ENCODE assay signal across 31 cellular contexts in the genomic region with DNA sequence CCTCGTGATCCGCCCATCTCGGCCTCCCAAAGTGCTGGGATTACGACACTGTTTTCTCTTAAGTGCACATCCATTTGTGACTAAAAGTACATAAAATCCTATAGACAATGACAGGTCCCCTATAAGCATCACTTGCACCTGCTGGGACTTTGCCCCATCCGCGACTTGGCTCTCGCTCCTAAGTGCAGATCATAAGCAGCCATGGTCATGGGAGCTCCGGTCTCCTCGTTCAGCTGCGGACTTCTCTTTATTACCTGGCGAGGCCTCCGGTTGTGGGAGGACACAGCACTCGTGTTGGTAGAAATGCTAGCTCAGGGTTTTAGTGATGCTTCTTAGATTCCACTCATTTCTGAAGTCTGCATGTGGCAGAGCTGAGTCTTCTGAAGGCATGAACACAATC.
"Had no signal": no experiment of that assay in that cellular context is flagged by ENCODE, and none has a peak within 500 bp of the region (broad histone marks: within the 10 kb centered on the region; RNA-seq: fewer than 3 reads in every experiment).

No MANE protein-coding gene starts in this region.

- H3K4me1 Mint-ChIP-seq: activated CD4-positive, alpha-beta T cell treated with anti-CD3 and anti-CD28 coated beads for 36 hours; activated CD4-positive, alpha-beta T cell treated with anti-CD3 and anti-CD28 coated beads, Interleukin-2, amount 10 ng/mL, durations not matched to agents 24 days and 14 days; activated CD8-positive, alpha-beta memory T cell treated with anti-CD3 and anti-CD28 coated beads, Interleukin-2, amount 10 ng/mL, durations not matched to agents 7 days and 5 days; activated naive CD4-positive, alpha-beta T cell treated with anti-CD3 and anti-CD28 coated beads, Interleukin-2, amount 50 U/mL, for 24 hours; activated naive CD8-positive, alpha-beta T cell treated with anti-CD3 and anti-CD28 coated beads for 36 hours; activated naive CD8-positive, alpha-beta T cell treated with anti-CD3 and anti-CD28 coated beads, Interleukin-2, amount 50 U/mL, for 24 hours had no signal

- H3K27ac Mint-ChIP-seq: activated CD4-positive, alpha-beta memory T cell treated with anti-CD3 and anti-CD28 coated beads for 36 hours; activated CD4-positive, alpha-beta T cell treated with anti-CD3 and anti-CD28 coated beads for 36 hours; activated CD4-positive, alpha-beta T cell treated with anti-CD3 and anti-CD28 coated beads, Interleukin-2, amount 10 ng/mL, durations not matched to agents 24 days and 14 days; activated CD8-positive, alpha-beta memory T cell treated with anti-CD3 and anti-CD28 coated beads, Interleukin-2, amount 10 ng/mL, durations not matched to agents 7 days and 5 days; activated CD8-positive, alpha-beta T cell treated with anti-CD3 and anti-CD28 coated beads, Interleukin-2, amount 10 ng/mL, durations not matched to agents 7 days and 5 days; activated naive CD4-positive, alpha-beta T cell treated with anti-CD3 and anti-CD28 coated beads for 36 hours; activated naive CD4-positive, alpha-beta T cell treated with anti-CD3 and anti-CD28 coated beads, Interleukin-2, amount 50 U/mL, for 24 hours; activated naive CD8-positive, alpha-beta T cell treated with anti-CD3 and anti-CD28 coated beads for 36 hours; activated naive CD8-positive, alpha-beta T cell treated with anti-CD3 and anti-CD28 coated beads, Interleukin-2, amount 50 U/mL, for 24 hours; activated T-helper 1 cell treated with anti-CD3 and anti-CD28 coated beads, Interleukin-12 subunit alpha, Interleukin-12 subunit beta, Interleukin-2, Interleukin-4 antibody, amounts not matched to agents 30 ng/mL and 10 ng/mL and 1 ng/mL, durations not matched to agents 14 hours and 24 hours and 36 hours; activated T-helper 2 cell treated with anti-CD3 and anti-CD28 coated beads, Interferon-gamma antibody, Interleukin-2, Interleukin-4, amounts not matched to agents 10 μg/mL and 5 μg/mL and 100 μg/mL, durations not matched to agents 14 hours and 24 hours and 36 hours had no signal

- H3K36me3 Mint-ChIP-seq: activated CD4-positive, alpha-beta memory T cell treated with anti-CD3 and anti-CD28 coated beads for 36 hours; activated CD8-positive, alpha-beta memory T cell treated with anti-CD3 and anti-CD28 coated beads, Interleukin-2, amount 10 ng/mL, durations not matched to agents 7 days and 5 days; activated naive CD4-positive, alpha-beta T cell treated with anti-CD3 and anti-CD28 coated beads, Interleukin-2, amount 50 U/mL, for 24 hours; activated naive CD8-positive, alpha-beta T cell treated with anti-CD3 and anti-CD28 coated beads for 36 hours; brain had no signal

- ATAC-seq: activated CD4-positive, alpha-beta T cell treated with anti-CD3 and anti-CD28 coated beads for 36 hours; activated CD8-positive, alpha-beta memory T cell treated with anti-CD3 and anti-CD28 coated beads, Interleukin-2, amount 10 ng/mL, durations not matched to agents 7 days and 5 days; activated CD8-positive, alpha-beta T cell treated with anti-CD3 and anti-CD28 coated beads, Interleukin-2, amount 10 ng/mL, durations not matched to agents 7 days and 5 days; activated naive CD8-positive, alpha-beta T cell treated with anti-CD3 and anti-CD28 coated beads, Interleukin-2, amount 50 U/mL, for 24 hours; gastroesophageal sphincter had no signal

- H3K4me1 ChIP-seq: adrenal gland, breast epithelium, gastroesophageal sphincter had no signal

- DNase-seq: activated CD4-positive, alpha-beta memory T cell treated with anti-CD3 and anti-CD28 coated beads for 36 hours; activated CD4-positive, alpha-beta T cell treated with anti-CD3 and anti-CD28 coated beads for 36 hours; activated CD4-positive, alpha-beta T cell treated with anti-CD3 and anti-CD28 coated beads, Interleukin-2, amount 10 ng/mL, durations not matched to agents 24 days and 14 days; activated CD4-positive, CD25-positive, alpha-beta regulatory T cell; activated CD4-positive, CD25-positive, alpha-beta regulatory T cell treated with anti-CD3 and anti-CD28 coated beads, Interleukin-2, amount 50 U/mL, for 72 hours; activated CD8-positive, alpha-beta memory T cell treated with anti-CD3 and anti-CD28 coated beads, Interleukin-2, amount 10 ng/mL, durations not matched to agents 7 days and 5 days; activated CD8-positive, alpha-beta memory T cell treated with anti-CD3 and anti-CD28 coated beads, Interleukin-2, amount 50 U/mL, for 4 hours; activated CD8-positive, alpha-beta T cell treated with anti-CD3 and anti-CD28 coated beads, Interleukin-2, amount 10 ng/mL, durations not matched to agents 7 days and 5 days; activated effector memory CD4-positive, alpha-beta T cell treated with anti-CD3 and anti-CD28 coated beads, Interleukin-2, amount 50 U/mL, for 16 hours; activated naive CD4-positive, alpha-beta T cell treated with anti-CD3 and anti-CD28 coated beads for 36 hours; activated naive CD8-positive, alpha-beta T cell treated with anti-CD3 and anti-CD28 coated beads for 36 hours; activated naive CD8-positive, alpha-beta T cell treated with anti-CD3 and anti-CD28 coated beads, Interleukin-2, amount 50 U/mL, for 24 hours; activated T-cell treated with anti-CD3 and anti-CD28 coated beads, Interleukin-2, amount 50 U/mL, for 1 hour; activated T-cell treated with anti-CD3 and anti-CD28 coated beads, Interleukin-2, amount 50 U/mL, for 48 hours; adrenal gland; amygdala; central memory CD4-positive, alpha-beta T cell; cerebellar nuclear complex; cortex of kidney; dermis blood vessel endothelial cell; effector CD8-positive, alpha-beta T cell; foreskin melanocyte; T-helper 2 cell had no signal

- H3K27ac ChIP-seq: adrenal gland, breast epithelium, cardiac muscle cell, epithelial cell of prostate, gastroesophageal sphincter had no signal

- H3K4me3 Mint-ChIP-seq: activated CD4-positive, alpha-beta memory T cell treated with anti-CD3 and anti-CD28 coated beads for 36 hours; activated CD4-positive, alpha-beta T cell treated with anti-CD3 and anti-CD28 coated beads for 36 hours; activated CD4-positive, alpha-beta T cell treated with anti-CD3 and anti-CD28 coated beads, Interleukin-2, amount 10 ng/mL, durations not matched to agents 24 days and 14 days; activated CD8-positive, alpha-beta memory T cell treated with anti-CD3 and anti-CD28 coated beads, Interleukin-2, amount 10 ng/mL, durations not matched to agents 7 days and 5 days; activated CD8-positive, alpha-beta T cell treated with anti-CD3 and anti-CD28 coated beads, Interleukin-2, amount 10 ng/mL, durations not matched to agents 7 days and 5 days; activated naive CD4-positive, alpha-beta T cell treated with anti-CD3 and anti-CD28 coated beads for 36 hours; activated naive CD4-positive, alpha-beta T cell treated with anti-CD3 and anti-CD28 coated beads, Interleukin-2, amount 50 U/mL, for 24 hours; activated naive CD8-positive, alpha-beta T cell treated with anti-CD3 and anti-CD28 coated beads for 36 hours; activated naive CD8-positive, alpha-beta T cell treated with anti-CD3 and anti-CD28 coated beads, Interleukin-2, amount 50 U/mL, for 24 hours; activated T-helper 1 cell treated with anti-CD3 and anti-CD28 coated beads, Interleukin-12 subunit alpha, Interleukin-12 subunit beta, Interleukin-2, Interleukin-4 antibody, amounts not matched to agents 30 ng/mL and 10 ng/mL and 1 ng/mL, durations not matched to agents 14 hours and 24 hours and 36 hours; brain had no signal

- H3K27me3 Mint-ChIP-seq: activated CD4-positive, alpha-beta memory T cell treated with anti-CD3 and anti-CD28 coated beads for 36 hours; activated CD4-positive, alpha-beta T cell treated with anti-CD3 and anti-CD28 coated beads, Interleukin-2, amount 10 ng/mL, durations not matched to agents 24 days and 14 days; activated CD8-positive, alpha-beta memory T cell treated with anti-CD3 and anti-CD28 coated beads, Interleukin-2, amount 10 ng/mL, durations not matched to agents 7 days and 5 days; activated naive CD4-positive, alpha-beta T cell treated with anti-CD3 and anti-CD28 coated beads, Interleukin-2, amount 50 U/mL, for 24 hours; activated naive CD8-positive, alpha-beta T cell treated with anti-CD3 and anti-CD28 coated beads for 36 hours; activated naive CD8-positive, alpha-beta T cell treated with anti-CD3 and anti-CD28 coated beads, Interleukin-2, amount 50 U/mL, for 24 hours; brain had no signal

- H3K9me3 Mint-ChIP-seq: activated CD4-positive, alpha-beta memory T cell treated with anti-CD3 and anti-CD28 coated beads for 36 hours; activated CD4-positive, alpha-beta T cell treated with anti-CD3 and anti-CD28 coated beads, Interleukin-2, amount 10 ng/mL, durations not matched to agents 24 days and 14 days; activated naive CD4-positive, alpha-beta T cell treated with anti-CD3 and anti-CD28 coated beads for 36 hours; activated naive CD4-positive, alpha-beta T cell treated with anti-CD3 and anti-CD28 coated beads, Interleukin-2, amount 50 U/mL, for 24 hours; activated naive CD8-positive, alpha-beta T cell treated with anti-CD3 and anti-CD28 coated beads for 36 hours; activated T-helper 1 cell treated with anti-CD3 and anti-CD28 coated beads, Interleukin-12 subunit alpha, Interleukin-12 subunit beta, Interleukin-2, Interleukin-4 antibody, amounts not matched to agents 30 ng/mL and 10 ng/mL and 1 ng/mL, durations not matched to agents 14 hours and 24 hours and 36 hours; activated T-helper 2 cell treated with anti-CD3 and anti-CD28 coated beads, Interferon-gamma antibody, Interleukin-2, Interleukin-4, amounts not matched to agents 10 μg/mL and 5 μg/mL and 100 μg/mL, durations not matched to agents 14 hours and 24 hours and 36 hours had no signal

- H3K36me3 ChIP-seq: adrenal gland, breast epithelium, cardiac muscle cell, gastroesophageal sphincter had no signal

- H3K9me3 ChIP-seq: adrenal gland, breast epithelium, gastroesophageal sphincter had no signal

- H3K27me3 ChIP-seq: adrenal gland, breast epithelium, gastroesophageal sphincter had no signal

- H3K4me3 ChIP-seq: adrenal gland, breast epithelium, cardiac muscle cell, gastroesophageal sphincter had no signal
